ENCODE assay signal across 1 cellular context in genomic region chr4:68124262-68124661, GRCh38.
TF ChIP-seq lines count a peak whose summit lies in the region.

No MANE protein-coding gene starts in this region.

TF ChIP-seq in WTC11, 78 proteins besides CTCF, POLR2A, EP300 and RAD21 (continued from another document):
- TF ChIP-seq, protein P1, sequence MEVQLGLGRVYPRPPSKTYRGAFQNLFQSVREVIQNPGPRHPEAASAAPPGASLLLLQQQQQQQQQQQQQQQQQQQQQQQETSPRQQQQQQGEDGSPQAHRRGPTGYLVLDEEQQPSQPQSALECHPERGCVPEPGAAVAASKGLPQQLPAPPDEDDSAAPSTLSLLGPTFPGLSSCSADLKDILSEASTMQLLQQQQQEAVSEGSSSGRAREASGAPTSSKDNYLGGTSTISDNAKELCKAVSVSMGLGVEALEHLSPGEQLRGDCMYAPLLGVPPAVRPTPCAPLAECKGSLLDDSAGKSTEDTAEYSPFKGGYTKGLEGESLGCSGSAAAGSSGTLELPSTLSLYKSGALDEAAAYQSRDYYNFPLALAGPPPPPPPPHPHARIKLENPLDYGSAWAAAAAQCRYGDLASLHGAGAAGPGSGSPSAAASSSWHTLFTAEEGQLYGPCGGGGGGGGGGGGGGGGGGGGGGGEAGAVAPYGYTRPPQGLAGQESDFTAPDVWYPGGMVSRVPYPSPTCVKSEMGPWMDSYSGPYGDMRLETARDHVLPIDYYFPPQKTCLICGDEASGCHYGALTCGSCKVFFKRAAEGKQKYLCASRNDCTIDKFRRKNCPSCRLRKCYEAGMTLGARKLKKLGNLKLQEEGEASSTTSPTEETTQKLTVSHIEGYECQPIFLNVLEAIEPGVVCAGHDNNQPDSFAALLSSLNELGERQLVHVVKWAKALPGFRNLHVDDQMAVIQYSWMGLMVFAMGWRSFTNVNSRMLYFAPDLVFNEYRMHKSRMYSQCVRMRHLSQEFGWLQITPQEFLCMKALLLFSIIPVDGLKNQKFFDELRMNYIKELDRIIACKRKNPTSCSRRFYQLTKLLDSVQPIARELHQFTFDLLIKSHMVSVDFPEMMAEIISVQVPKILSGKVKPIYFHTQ (CRISPR knock-in tag; IDR thresholded peaks at IDR 0.05): no peak
- TF ChIP-seq AFF4 (CRISPR knock-in tag; IDR thresholded peaks at IDR 0.05; ENCODE audit: borderline replicate concordance): no peak
- no peak for TF ChIP-seq ZNF425 (CRISPR knock-in tag; conservative IDR thresholded peaks at IDR 0.05)
- TF ChIP-seq E2F5 (CRISPR knock-in tag; IDR thresholded peaks at IDR 0.05): no peak
- TF ChIP-seq FOXP4 (CRISPR knock-in tag; IDR thresholded peaks at IDR 0.05): no peak
TF ChIP-seq in WTC11: peak in this region for 0.
